ENCODE assay signal across 22 cellular contexts in the genomic region with DNA sequence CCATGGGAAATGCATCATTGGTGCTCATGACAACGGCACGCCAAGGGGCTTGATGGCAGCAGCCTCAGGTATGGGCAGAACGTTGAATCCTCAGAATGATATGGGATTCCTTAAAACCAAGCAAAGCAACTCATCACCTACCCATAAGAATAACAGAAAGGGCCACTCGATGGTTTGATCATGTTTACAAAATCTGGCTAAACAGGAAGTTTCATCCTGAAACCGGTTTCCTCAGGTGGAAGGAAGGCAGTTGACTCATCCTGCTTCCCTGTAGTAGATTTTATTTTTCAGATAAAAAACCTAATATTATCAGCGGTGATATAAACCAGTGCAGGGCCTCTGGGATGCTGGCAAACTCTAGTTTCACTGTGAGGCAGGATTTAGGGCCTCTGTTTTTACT.
"Had no signal": no experiment of that assay in that cellular context is flagged by ENCODE, and none has a peak within 500 bp of the region (broad histone marks: within the 10 kb centered on the region; RNA-seq: fewer than 3 reads in every experiment).

No MANE protein-coding gene starts in this region.

- H3K27me3 ChIP-seq: esophagus squamous epithelium, testis, tibial artery, upper lobe of right lung, uterus had no signal

- H3K36me3 ChIP-seq: esophagus squamous epithelium, lower lobe of right lung, neutrophil, spleen, tibial artery, upper lobe of right lung, uterus had no signal

- H3K79me2 ChIP-seq: parathyroid adenoma had no signal

- FAIRE-seq: colon, frontal cortex had no signal

- H3K27ac ChIP-seq: esophagus squamous epithelium, lower lobe of right lung, neutrophil, parathyroid adenoma, skin epidermis, spleen, testis, tibial artery, upper lobe of right lung, uterus had no signal

- H3K9me3 ChIP-seq: esophagus squamous epithelium, lower lobe of right lung, neutrophil, testis, tibial artery, upper lobe of right lung, uterus had no signal

- H3K9ac ChIP-seq: parathyroid adenoma had no signal

- H2AFZ ChIP-seq: parathyroid adenoma had no signal

- H3K4me3 ChIP-seq: esophagus squamous epithelium, lower lobe of right lung, skin epidermis, spleen, testis, tibial artery, upper lobe of right lung, uterus had no signal

- DNase-seq: central memory CD4-positive, alpha-beta T cell; effector CD8-positive, alpha-beta T cell; endodermal cell; esophagus squamous epithelium; left ventricle myocardium superior; lower lobe of right lung; natural killer cell; right cardiac atrium; spleen; stimulated activated CD4-positive, alpha-beta T cell treated with anti-CD3 and anti-CD28 coated beads, Interleukin-4, amount 100 ng/mL, for 4 hours; stimulated activated naive CD8-positive, alpha-beta T cell treated with anti-CD3 and anti-CD28 coated beads, Interleukin-15, Interleukin-2, amounts not matched to agents 100 U/mL and 50 U/mL, for 24 hours; substantia nigra; testis; tibial artery; upper lobe of right lung; uterus had no signal

- ATAC-seq: left ventricle myocardium superior; lower lobe of right lung; natural killer cell; right cardiac atrium; stimulated activated memory B cell treated with anti-CD40 and anti-IgM and Interleukin-4, amounts not matched to agents 10 μg/mL and 1 μg/mL and 100 μg/mL, for 72 hours; stimulated activated naive CD8-positive, alpha-beta T cell treated with anti-CD3 and anti-CD28 coated beads, Interleukin-15, Interleukin-2, amounts not matched to agents 100 U/mL and 50 U/mL, for 24 hours had no signal

- H3K4me1 ChIP-seq: lower lobe of right lung, parathyroid adenoma, spleen, tibial artery, upper lobe of right lung, uterus had no signal
